ENCODE assay signal across 8 cellular contexts in genomic region chr5:97162045-97162444, GRCh38. TPM values are rescaled to one million over a fixed set of nuclear protein-coding genes. Genes with fewer than 3 reads are reported as not detected.
DNase-seq lines count a peak whose midpoint lies in the region; ATAC-seq, FAIRE-seq and TF ChIP-seq lines count a peak whose summit lies in the region.

No MANE protein-coding gene starts in this region.

- H2AFZ ChIP-seq in PC-3 (ENCODE audit: low read length): no peak overlapping the region

- peak; percentile 86 for FAIRE-seq in A204.1 (lab: Jason Lieb, UNC)

- H3K27ac ChIP-seq in PC-3 (ENCODE audit: low read length): no peak overlapping the region

- DNase-seq in GM10266 (ENCODE audit: extremely low spot score): peak; percentile 13
- peak; percentile 62 to 72 for DNase-seq in Kasumi-1 (lab: John Stamatoyannopoulos, UW)
- peak; percentile 87 for DNase-seq in PC-3
- peak in 39 of 56 donors; percentile 3 to 86 (median 27) for DNase-seq in amygdala (lab: John Stamatoyannopoulos, UW)
- DNase-seq in left ventricle myocardium superior: no peak
- DNase-seq in retinal pigment epithelial cell (ENCODE audit: low read depth): peak; percentile 33

- H3K27me3 ChIP-seq in PC-3 (ENCODE audit: low read length): no peaks in the 10 kb centered on the region

- peaks cover 26% of the 10 kb centered on the region for H3K36me3 ChIP-seq in PC-3 (ENCODE audit: low read depth, low read length)

- peak; percentile 84 for ATAC-seq in PC-3
- ATAC-seq in left ventricle myocardium superior: peak; percentile 73
- no peak for ATAC-seq in HG02973 (IDR thresholded peaks at IDR 0.05; ENCODE audit: unreplicated experiment)

- no peaks in the 10 kb centered on the region for H3F3A ChIP-seq in PC-3 (ENCODE audit: low read length, unreplicated experiment)

- no peaks in the 10 kb centered on the region for H3K79me2 ChIP-seq in PC-3 (ENCODE audit: low read length)

- POLR2A ChIA-PET in PC-3 (lab: Charles Lee; ENCODE audit: unreplicated experiment): no interaction called here

- BruUV-seq in PC-3 (replicated peaks; lab: Mats Ljungman, UMichigan): no TSS peak

- no peaks in the 10 kb centered on the region for H3K9me2 ChIP-seq in PC-3 (replicated peaks; ENCODE audit: low read length)

- TF ChIP-seq CTCF in GM10266 (IDR thresholded peaks at IDR 0.05; ENCODE audit: control insufficient read depth, insufficient read depth, low read depth, missing control alignments) (peak; percentile 77), PC-3 (conservative IDR thresholded peaks at IDR 0.05; ENCODE audit: low read depth, low read length) (peak; percentile 94), retinal pigment epithelial cell (conservative IDR thresholded peaks at IDR 0.05; ENCODE audit: low read depth, low read length) (peak; percentile 88)

- CTCF ChIA-PET in PC-3 (lab: Charles Lee): no interaction called here

- H3K4me1 ChIP-seq in PC-3 (ENCODE audit: insufficient read depth, low read length): 0 out of 2 replicates have a peak, but pooled peaks cover 4% of the 10 kb centered on the region

- no peak overlapping the region for H3K4me2 ChIP-seq in PC-3 (ENCODE audit: low read length)

- H3K9me3 ChIP-seq in PC-3 (ENCODE audit: low read length): peaks cover 5% of the 10 kb centered on the region; the same call in 1 of the 2 replicates

- H4K20me1 ChIP-seq in PC-3 (ENCODE audit: low read length): no peaks in the 10 kb centered on the region

- intact Hi-C loops in PC-3 (cut with micrococcal nuclease): loop anchor here (1.0 to 10.0 kb wide), 6 partner anchors 165 to 817 kb away; partner anchors contain the start of gene LNPEP
- intact Hi-C loops in left ventricle myocardium superior (cut with micrococcal nuclease): loop anchor here (2.0 to 10.0 kb wide), 3 partner anchors 293 to 547 kb away; no protein-coding TSS in a partner anchor

- H3K4me3 ChIP-seq in PC-3 (ENCODE audit: low read length): no peak overlapping the region
- no peak overlapping the region for H3K4me3 ChIP-seq in retinal pigment epithelial cell (ENCODE audit: low read length)

- H3K9ac ChIP-seq in PC-3 (ENCODE audit: low read length): no peak overlapping the region

RNA-seq across cellular contexts. Expression of gene LIX1, which starts 19.6 kb away (rescaled TPM):
- total RNA-seq in PC-3 (2014; rRNA removed) (not detected in 2 replicates), left ventricle myocardium superior (not detected)

RNA-seq across cellular contexts. Expression of gene RIOK2, which starts 21.0 kb away (rescaled TPM):
- total RNA-seq in PC-3 (2014; rRNA removed) (16.1 and 22.3 TPM in 2 replicates), left ventricle myocardium superior (25.0 TPM)
